ENCODE assay signal across 8 cellular contexts in genomic region chr19:29671393-29672076, GRCh38. TPM values are rescaled to one million over a fixed set of nuclear protein-coding genes. Genes with fewer than 3 reads are reported as not detected.
DNase-seq lines count a peak whose midpoint lies in the region; ATAC-seq and TF ChIP-seq lines count a peak whose summit lies in the region.

No MANE protein-coding gene starts in this region.

- DNase-seq in T-helper 2 cell: peak; percentile 37 to 99 (median 77)
- DNase-seq in astrocyte of the hippocampus (ENCODE audit: low read depth, low spot score): peak; percentile 39
- DNase-seq in lower lobe of right lung: peak; percentile 78
- DNase-seq in stimulated activated CD8-positive, alpha-beta memory T cell treated with anti-CD3 and anti-CD28 coated beads, Interleukin-7, amount 100 ng/mL, for 4 hours (ENCODE audit: low read depth in 2 of 2): peak; percentile 84 to 86
- DNase-seq in NCI-H187 treated with DMSO at 0.1 percent for 48 hours (lab: John Stamatoyannopoulos, UW): no peak

- H3K36me3 ChIP-seq in BLaER1 (peaks cover 22% of the 10 kb centered on the region), lower lobe of right lung (peaks cover 34% of the 10 kb centered on the region)

- no peak overlapping the region for H3K9ac ChIP-seq in BLaER1

- H3K4me1 ChIP-seq in BLaER1 (peaks cover 76% of the 10 kb centered on the region), lower lobe of right lung (peaks cover 80% of the 10 kb centered on the region)

- TF ChIP-seq CTCF in lower lobe of right lung (IDR thresholded peaks at IDR 0.05): peak; percentile 32

- H3K9me3 ChIP-seq in BLaER1 (no peaks in the 10 kb centered on the region), lower lobe of right lung (no peaks in the 10 kb centered on the region)

- intact Hi-C loops in lower lobe of right lung (cut with DNase I): no loop called here

- no peaks in the 10 kb centered on the region for H3K27me3 ChIP-seq in BLaER1
- H3K27me3 ChIP-seq in lower lobe of right lung (ENCODE audit: low read depth): no peaks in the 10 kb centered on the region

- no peak overlapping the region for H3K4me3 ChIP-seq in BLaER1
- peak overlapping the region; percentile 4 for H3K4me3 ChIP-seq in lower lobe of right lung

- ATAC-seq in GM19043 (IDR thresholded peaks at IDR 0.05; ENCODE audit: low read depth, unreplicated experiment) (peak; percentile 70), HG03139 (IDR thresholded peaks at IDR 0.05; ENCODE audit: unreplicated experiment) (peak; percentile 66), lower lobe of right lung (peak; percentile 72 to 73)

- H3K27ac ChIP-seq in BLaER1 (no peak overlapping the region), lower lobe of right lung (peak overlapping the region; percentile 44)

- peak overlapping the region; percentile 86 for H3K4me2 ChIP-seq in BLaER1

- H4K20me1 ChIP-seq in BLaER1: peaks cover 26% of the 10 kb centered on the region

RNA-seq across cellular contexts. Expression of gene PLEKHF1, which starts 6.3 kb away (rescaled TPM):
- 15.5 TPM for total RNA-seq in lower lobe of right lung

RNA-seq across cellular contexts. Expression of gene C19orf12, which starts 43.5 kb away (rescaled TPM):
- 19.2 TPM for total RNA-seq in lower lobe of right lung
